Comparison of ENCODE assay signal across 25 cellular contexts in the genomic region with DNA sequence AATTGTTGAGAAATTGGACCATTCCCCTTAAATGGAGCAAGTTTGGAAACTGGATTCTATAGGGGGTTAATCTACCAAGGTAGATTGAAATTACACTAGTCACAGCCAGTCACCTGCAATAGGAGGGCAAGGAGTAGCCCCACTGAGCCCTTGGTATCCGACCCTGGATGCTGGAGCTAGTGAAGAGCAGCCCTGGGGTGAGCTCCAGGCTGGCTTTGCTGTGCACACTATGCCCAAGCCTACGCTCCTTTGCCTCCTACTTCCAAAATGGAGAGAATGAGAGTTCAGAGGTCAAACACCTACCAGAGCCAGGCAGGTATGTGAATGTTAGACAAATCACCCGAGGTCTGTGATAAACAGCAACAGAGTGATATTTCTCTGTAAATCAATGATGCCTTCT. TPM values are rescaled to one million over a fixed set of nuclear protein-coding genes. Genes with fewer than 3 reads are reported as not detected.
DNase-seq lines count a peak whose midpoint lies in the region; ATAC-seq, FAIRE-seq and TF ChIP-seq lines count a peak whose summit lies in the region.
"Had no signal": no experiment of that assay in that cellular context is flagged by ENCODE, and none has a peak within 500 bp of the region (broad histone marks: within the 10 kb centered on the region; RNA-seq: fewer than 3 reads in every experiment).

No MANE protein-coding gene starts in this region.

- H3K27ac ChIP-seq in CD4-positive, alpha-beta memory T cell (ENCODE audit: low read depth, low read length), result no peak overlapping the region
- H3K27ac ChIP-seq in neural cell (ENCODE audit: low read length) (no peak overlapping the region), brain microvascular endothelial cell (no peak overlapping the region)
- H3K27ac ChIP-seq: heart left ventricle, prostate gland, upper lobe of left lung, WERI-Rb-1 had no signal

- FAIRE-seq in urothelium cell line (lab: Jason Lieb, UNC), result no peak
- FAIRE-seq: RCC 7860 had no signal

- H3K4me1 ChIP-seq in CD4-positive, alpha-beta memory T cell (ENCODE audit: insufficient read depth, low read length), result peaks cover 14% of the 10 kb centered on the region
- H3K4me1 ChIP-seq: prostate gland had no signal

- no peaks in the 10 kb centered on the region for H3K27me3 ChIP-seq in CD4-positive, alpha-beta memory T cell (ENCODE audit: insufficient read depth, low read length)
- H3K27me3 ChIP-seq in neural cell (ENCODE audit: insufficient read depth, low read depth, low read length), result no peaks in the 10 kb centered on the region
- H3K27me3 ChIP-seq in brain microvascular endothelial cell (replicated peaks), result no peaks in the 10 kb centered on the region
- H3K27me3 ChIP-seq: adrenal gland, heart left ventricle, spleen, upper lobe of left lung had no signal

- no peaks in the 10 kb centered on the region for H3K27me3 Mint-ChIP-seq in activated CD4-positive, alpha-beta T cell treated with anti-CD3 and anti-CD28 coated beads, Interleukin-2, amount 10 ng/mL, durations not matched to agents 7 days and 5 days
- H3K27me3 Mint-ChIP-seq in CD4-positive, alpha-beta memory T cell, result no peaks in the 10 kb centered on the region
- H3K27me3 Mint-ChIP-seq in activated CD8-positive, alpha-beta T cell treated with anti-CD3 and anti-CD28 coated beads for 36 hours, result no peaks in the 10 kb centered on the region
- H3K27me3 Mint-ChIP-seq: central memory CD8-positive, alpha-beta T cell; naive thymus-derived CD8-positive, alpha-beta T cell had no signal

- H3K27ac Mint-ChIP-seq in activated CD4-positive, alpha-beta T cell treated with anti-CD3 and anti-CD28 coated beads, Interleukin-2, amount 10 ng/mL, durations not matched to agents 7 days and 5 days, result peak overlapping the region; percentile 25
- peak overlapping the region; percentile 38 to 81 (median 64) for H3K27ac Mint-ChIP-seq in CD4-positive, alpha-beta memory T cell
- H3K27ac Mint-ChIP-seq in activated CD8-positive, alpha-beta T cell treated with anti-CD3 and anti-CD28 coated beads for 36 hours, result peak overlapping the region; percentile 68

- no peaks in the 10 kb centered on the region for H3K9me3 Mint-ChIP-seq in activated CD4-positive, alpha-beta T cell treated with anti-CD3 and anti-CD28 coated beads, Interleukin-2, amount 10 ng/mL, durations not matched to agents 7 days and 5 days
- H3K9me3 Mint-ChIP-seq in CD4-positive, alpha-beta memory T cell, result no peaks in the 10 kb centered on the region
- no peaks in the 10 kb centered on the region for H3K9me3 Mint-ChIP-seq in activated CD8-positive, alpha-beta T cell treated with anti-CD3 and anti-CD28 coated beads for 36 hours
- H3K9me3 Mint-ChIP-seq: central memory CD8-positive, alpha-beta T cell; naive thymus-derived CD8-positive, alpha-beta T cell had no signal

- no peaks in the 10 kb centered on the region for H3K9me3 ChIP-seq in CD4-positive, alpha-beta memory T cell (ENCODE audit: control insufficient read depth in 1 of 2, low read length in 2 of 2)
- H3K9me3 ChIP-seq in neural cell (ENCODE audit: low read length), result no peaks in the 10 kb centered on the region
- H3K9me3 ChIP-seq: adrenal gland, Caco-2, heart left ventricle, prostate gland, spleen, upper lobe of left lung had no signal

- H3K36me3 Mint-ChIP-seq in activated CD4-positive, alpha-beta T cell treated with anti-CD3 and anti-CD28 coated beads, Interleukin-2, amount 10 ng/mL, durations not matched to agents 7 days and 5 days (ENCODE audit: low read depth), result peaks cover 43% of the 10 kb centered on the region
- peaks cover 25 to 53% of the 10 kb centered on the region in 2 donors for H3K36me3 Mint-ChIP-seq in CD4-positive, alpha-beta memory T cell
- H3K36me3 Mint-ChIP-seq in activated CD8-positive, alpha-beta T cell treated with anti-CD3 and anti-CD28 coated beads for 36 hours (ENCODE audit: low read depth), result peaks cover 46% of the 10 kb centered on the region

- no peak for TF ChIP-seq CTCF in activated CD8-positive, alpha-beta T cell treated with anti-CD3 and anti-CD28 coated beads for 36 hours (IDR thresholded peaks at IDR 0.05)
- TF ChIP-seq CTCF in neural cell (IDR thresholded peaks at IDR 0.05; ENCODE audit: poor library complexity, severe bottlenecking) (no peak), brain microvascular endothelial cell (IDR thresholded peaks at IDR 0.05; ENCODE audit: low read depth, low read length, missing control alignments) (no peak)

- POLR2A ChIA-PET in activated CD4-positive, alpha-beta T cell treated with anti-CD3 and anti-CD28 coated beads, Interleukin-2, amount 10 ng/mL, durations not matched to agents 7 days and 5 days (lab: Charles Lee), result interaction anchor here (0.7 kb wide), 1 partner anchor 43 kb away, joined by 3 read pairs; no protein-coding TSS in a partner anchor
- POLR2A ChIA-PET in CD4-positive, alpha-beta memory T cell (lab: Charles Lee; ENCODE audit: partially characterized antibody), result interaction anchor here (1.0 to 3.3 kb wide), 3 partner anchors 16 to 116 kb away, joined by 3 to 36 read pairs (median 4); no protein-coding TSS in a partner anchor
- POLR2A ChIA-PET in activated CD8-positive, alpha-beta T cell treated with anti-CD3 and anti-CD28 coated beads for 36 hours (lab: Charles Lee), result interaction anchor here (0.9 to 1.6 kb wide), 5 partner anchors 9 to 28 kb away, joined by 3 to 8 read pairs (median 4); a partner anchor contains a TSS

- no peak overlapping the region for H3K4me2 ChIP-seq in neural cell (ENCODE audit: low read length)

- H3K4me1 Mint-ChIP-seq in activated CD4-positive, alpha-beta T cell treated with anti-CD3 and anti-CD28 coated beads, Interleukin-2, amount 10 ng/mL, durations not matched to agents 7 days and 5 days, result peaks cover 15% of the 10 kb centered on the region
- peaks cover 4 to 14% (median 12%) of the 10 kb centered on the region in 4 donors for H3K4me1 Mint-ChIP-seq in CD4-positive, alpha-beta memory T cell
- H3K4me1 Mint-ChIP-seq in activated CD8-positive, alpha-beta T cell treated with anti-CD3 and anti-CD28 coated beads for 36 hours (ENCODE audit: low read depth), result peaks cover 11% of the 10 kb centered on the region

- H3K9ac ChIP-seq in neural cell (ENCODE audit: low read length), result no peak overlapping the region

- no peak overlapping the region for H3K4me3 ChIP-seq in CD4-positive, alpha-beta memory T cell (ENCODE audit: low read length in 2 of 2)
- H3K4me3 ChIP-seq in neural cell (ENCODE audit: low read length) (no peak overlapping the region), brain microvascular endothelial cell (ENCODE audit: low read depth, low read length) (no peak overlapping the region)
- H3K4me3 ChIP-seq: adrenal gland, heart left ventricle, lung, prostate gland, spleen, upper lobe of left lung had no signal

- H4K20me1 ChIP-seq in neural cell (ENCODE audit: insufficient read depth), result no peaks in the 10 kb centered on the region

- no peak overlapping the region for H2AFZ ChIP-seq in neural cell (ENCODE audit: low read depth, low read length)

- peaks cover 50% of the 10 kb centered on the region for H3K36me3 ChIP-seq in CD4-positive, alpha-beta memory T cell (ENCODE audit: insufficient read depth, low read length)
- H3K36me3 ChIP-seq in neural cell (ENCODE audit: insufficient read depth, low read length) (peaks cover 7% of the 10 kb centered on the region), brain microvascular endothelial cell (replicated peaks) (peaks cover 47% of the 10 kb centered on the region)

- H3K4me3 Mint-ChIP-seq in activated CD4-positive, alpha-beta T cell treated with anti-CD3 and anti-CD28 coated beads, Interleukin-2, amount 10 ng/mL, durations not matched to agents 7 days and 5 days, result no peak overlapping the region
- H3K4me3 Mint-ChIP-seq in CD4-positive, alpha-beta memory T cell, result no peak overlapping the region
- no peak overlapping the region for H3K4me3 Mint-ChIP-seq in activated CD8-positive, alpha-beta T cell treated with anti-CD3 and anti-CD28 coated beads for 36 hours
- H3K4me3 Mint-ChIP-seq: central memory CD8-positive, alpha-beta T cell had no signal

- DNase-seq in activated CD4-positive, alpha-beta T cell treated with anti-CD3 and anti-CD28 coated beads, Interleukin-2, amount 10 ng/mL, durations not matched to agents 7 days and 5 days, result no peak
- DNase-seq in activated CD4-positive, alpha-beta T cell treated with anti-CD3 and anti-CD28 coated beads for 1 hour, result no peak
- no peak for DNase-seq in CD4-positive, alpha-beta memory T cell
- DNase-seq in activated CD8-positive, alpha-beta T cell treated with anti-CD3 and anti-CD28 coated beads for 36 hours, result no peak
- DNase-seq in urothelium cell line (ENCODE audit: low spot score) (no peak), COLO829 (ENCODE audit: low spot score) (no peak), brain microvascular endothelial cell (no peak)
- DNase-seq: activated CD8-positive, alpha-beta memory T cell treated with anti-CD3 and anti-CD28 coated beads, Interleukin-2, amount 50 U/mL, for 48 hours; Caco-2; effector CD8-positive, alpha-beta T cell; HCEC 1CT; heart left ventricle; naive thymus-derived CD8-positive, alpha-beta T cell; NCI-H2171 treated with DMSO at 0.1 percent for 48 hours; NCI-H748 treated with DMSO at 0.1 percent for 48 hours; spleen; upper lobe of left lung; WERI-Rb-1 had no signal

- no peak for ATAC-seq in activated CD8-positive, alpha-beta T cell treated with anti-CD3 and anti-CD28 coated beads for 36 hours
- ATAC-seq: heart left ventricle; naive thymus-derived CD8-positive, alpha-beta T cell had no signal

- TF ChIP-seq EP300 in neural cell (conservative IDR thresholded peaks at IDR 0.05; ENCODE audit: poor library complexity, severe bottlenecking), result no peak

- no peaks in the 10 kb centered on the region for H3F3A ChIP-seq in neural cell (ENCODE audit: insufficient read depth, low read length, poor library complexity, severe bottlenecking)

- CTCF ChIA-PET in activated CD4-positive, alpha-beta T cell treated with anti-CD3 and anti-CD28 coated beads, Interleukin-2, amount 10 ng/mL, durations not matched to agents 7 days and 5 days (lab: Charles Lee), result interaction anchor here (1.0 to 1.2 kb wide), 2 partner anchors 10 to 13 kb away, joined by 3 to 4 read pairs; no protein-coding TSS in a partner anchor
- CTCF ChIA-PET in CD4-positive, alpha-beta memory T cell (lab: Charles Lee; ENCODE audit: partially characterized antibody), result interaction anchor here (1.0 to 5.8 kb wide), 7 partner anchors 9 to 276 kb away, joined by 3 to 59 read pairs (median 24); a partner anchor contains a TSS
- CTCF ChIA-PET in activated CD8-positive, alpha-beta T cell treated with anti-CD3 and anti-CD28 coated beads for 36 hours (lab: Charles Lee), result interaction anchor here (1.0 to 5.5 kb wide), 4 partner anchors 9 to 82 kb away, joined by 3 to 66 read pairs (median 6); no protein-coding TSS in a partner anchor

- no peaks in the 10 kb centered on the region for H3K79me2 ChIP-seq in neural cell (replicated peaks; ENCODE audit: insufficient read depth, low read length)

- no peaks in the 10 kb centered on the region for H3K9me2 ChIP-seq in neural cell (ENCODE audit: insufficient read depth, low read length)

- TF ChIP-seq RAD21 in neural cell (conservative IDR thresholded peaks at IDR 0.05), result no peak

- in situ Hi-C loops in brain microvascular endothelial cell (cut with HindIII; ENCODE audit: low pct_ligation_motif_present, low sequenced_read_pairs), result no loop called here

- intact Hi-C loops in CD4-positive, alpha-beta memory T cell (cut with micrococcal nuclease), result no loop called here
- intact Hi-C loops in activated CD8-positive, alpha-beta T cell treated with anti-CD3 and anti-CD28 coated beads for 36 hours (cut with micrococcal nuclease), result no loop called here

RNA-seq across cellular contexts. Expression of a gene that starts 23.7 kb away (rescaled TPM):
- 100 to 1,000 TPM; 171 to 178 TPM for total RNA-seq in activated CD4-positive, alpha-beta T cell treated with anti-CD3 and anti-CD28 coated beads, Interleukin-2, amount 10 ng/mL, durations not matched to agents 7 days and 5 days
- 100 to 1,000 TPM; 123 to 129 TPM for total RNA-seq in CD4-positive, alpha-beta memory T cell
- 100 to 1,000 TPM; 290 to 298 TPM for polyA plus RNA-seq in CD4-positive, alpha-beta memory T cell
- total RNA-seq in activated CD8-positive, alpha-beta T cell treated with anti-CD3 and anti-CD28 coated beads for 36 hours, result 100 to 1,000 TPM; 275 to 299 TPM
- polyA plus RNA-seq in neural cell, result 192 and 203 TPM in 2 replicates
- 81.3 and 95.5 TPM in 2 replicates for polyA minus RNA-seq in neural cell

RNA-seq across cellular contexts. Expression of a gene that starts 34.4 kb away (rescaled TPM):
- 10 to 100 TPM; 54.6 to 60.0 TPM for total RNA-seq in activated CD4-positive, alpha-beta T cell treated with anti-CD3 and anti-CD28 coated beads, Interleukin-2, amount 10 ng/mL, durations not matched to agents 7 days and 5 days
- 10 to 100 TPM; 79.2 to 79.6 TPM for total RNA-seq in CD4-positive, alpha-beta memory T cell
- polyA plus RNA-seq in CD4-positive, alpha-beta memory T cell, result 100 to 1,000 TPM; 156 to 286 TPM
- 10 to 100 TPM; 27.7 to 28.4 TPM for total RNA-seq in activated CD8-positive, alpha-beta T cell treated with anti-CD3 and anti-CD28 coated beads for 36 hours
- 0.34 TPM in 1 of 2 replicates, not detected in the other for polyA plus RNA-seq in neural cell
- not detected in 2 replicates for polyA minus RNA-seq in neural cell
- total RNA-seq: Caco-2, LHCN-M2 had no signal

RNA-seq across cellular contexts. Expression of a gene that starts 43.9 kb away (rescaled TPM):
- 100 to 1,000 TPM; 283 TPM for total RNA-seq in activated CD4-positive, alpha-beta T cell treated with anti-CD3 and anti-CD28 coated beads, Interleukin-2, amount 10 ng/mL, durations not matched to agents 7 days and 5 days
- total RNA-seq in CD4-positive, alpha-beta memory T cell, result 100 to 1,000 TPM; 174 to 181 TPM
- polyA plus RNA-seq in CD4-positive, alpha-beta memory T cell, result 100 to 1,000 TPM; 441 to 593 TPM
- total RNA-seq in activated CD8-positive, alpha-beta T cell treated with anti-CD3 and anti-CD28 coated beads for 36 hours, result 100 to 1,000 TPM; 424 to 425 TPM
- polyA plus RNA-seq in neural cell, result 397 and 398 TPM in 2 replicates
- 271 and 280 TPM in 2 replicates for polyA minus RNA-seq in neural cell

RNA-seq across cellular contexts. Expression of a gene that starts 44.1 kb away (rescaled TPM):
- 10 to 100 TPM; 30.8 to 32.5 TPM for total RNA-seq in activated CD4-positive, alpha-beta T cell treated with anti-CD3 and anti-CD28 coated beads, Interleukin-2, amount 10 ng/mL, durations not matched to agents 7 days and 5 days
- total RNA-seq in CD4-positive, alpha-beta memory T cell, result 10 to 100 TPM; 26.2 to 28.7 TPM
- 10 to 100 TPM in 1 of 2 donors, 1 to 10 TPM in 1; 9.5 to 13.6 TPM for polyA plus RNA-seq in CD4-positive, alpha-beta memory T cell
- 10 to 100 TPM; 48.0 to 55.1 TPM for total RNA-seq in activated CD8-positive, alpha-beta T cell treated with anti-CD3 and anti-CD28 coated beads for 36 hours
- polyA plus RNA-seq in neural cell, result 27.5 and 31.0 TPM in 2 replicates
- polyA minus RNA-seq in neural cell, result 40.2 and 41.9 TPM in 2 replicates
